Comparison of ENCODE assay signal across 16 cellular contexts in genomic region chr5:135322271-135322670, GRCh38.
DNase-seq lines count a peak whose midpoint lies in the region; ATAC-seq and TF ChIP-seq lines count a peak whose summit lies in the region.
"Had no signal": no experiment of that assay in that cellular context is flagged by ENCODE, and none has a peak within 500 bp of the region (broad histone marks: within the 10 kb centered on the region; RNA-seq: fewer than 3 reads in every experiment).

No MANE protein-coding gene starts in this region.

- no peak overlapping the region for H3K4me3 Mint-ChIP-seq in activated naive CD8-positive, alpha-beta T cell treated with anti-CD3 and anti-CD28 coated beads, Interleukin-2, amount 10 ng/mL, durations not matched to agents 7 days and 5 days
- no peak overlapping the region for H3K4me3 Mint-ChIP-seq in activated naive CD8-positive, alpha-beta T cell treated with anti-CD3 and anti-CD28 coated beads, Interleukin-2, amount 50 U/mL, for 24 hours
- H3K4me3 Mint-ChIP-seq: B cell; CD8-positive, alpha-beta T cell; GM23338; HFFc6 had no signal

- H3K36me3 ChIP-seq in RWPE2 (ENCODE audit: low read depth): no peaks in the 10 kb centered on the region
- H3K36me3 ChIP-seq: BLaER1 treated with 17β-estradiol and CSF1 and Interleukin-3, amounts not matched to agents 10 nM and 100 nM had no signal

- no peak overlapping the region for H3K4me3 ChIP-seq in RWPE2 (ENCODE audit: severe bottlenecking)
- H3K4me3 ChIP-seq: BLaER1 treated with 17β-estradiol and CSF1 and Interleukin-3, amounts not matched to agents 10 nM and 100 nM; GM23338 had no signal

- H3K9me3 ChIP-seq in RWPE2 (ENCODE audit: severe bottlenecking): no peaks in the 10 kb centered on the region
- H3K9me3 ChIP-seq: BLaER1 treated with 17β-estradiol and CSF1 and Interleukin-3, amounts not matched to agents 10 nM and 100 nM had no signal

- TF ChIP-seq CTCF in RWPE2 (IDR thresholded peaks at IDR 0.05; ENCODE audit: poor library complexity, severe bottlenecking): no peak

- POLR2A ChIA-PET in activated naive CD8-positive, alpha-beta T cell treated with anti-CD3 and anti-CD28 coated beads, Interleukin-2, amount 10 ng/mL, durations not matched to agents 7 days and 5 days (lab: Charles Lee): interaction anchor here (1.1 kb wide), 1 partner anchor 12 kb away, joined by 3 read pairs; no protein-coding TSS in a partner anchor

- no peaks in the 10 kb centered on the region for H3K27me3 Mint-ChIP-seq in activated naive CD8-positive, alpha-beta T cell treated with anti-CD3 and anti-CD28 coated beads, Interleukin-2, amount 10 ng/mL, durations not matched to agents 7 days and 5 days
- H3K27me3 Mint-ChIP-seq in activated naive CD8-positive, alpha-beta T cell treated with anti-CD3 and anti-CD28 coated beads, Interleukin-2, amount 50 U/mL, for 24 hours: no peaks in the 10 kb centered on the region
- H3K27me3 Mint-ChIP-seq: B cell had no signal

- peak overlapping the region; percentile 37 for H3K27ac Mint-ChIP-seq in activated naive CD8-positive, alpha-beta T cell treated with anti-CD3 and anti-CD28 coated beads, Interleukin-2, amount 10 ng/mL, durations not matched to agents 7 days and 5 days
- no peak overlapping the region for H3K27ac Mint-ChIP-seq in activated naive CD8-positive, alpha-beta T cell treated with anti-CD3 and anti-CD28 coated beads, Interleukin-2, amount 50 U/mL, for 24 hours
- H3K27ac Mint-ChIP-seq: B cell; CD8-positive, alpha-beta T cell; GM23338; HFFc6 had no signal

- H3K4me1 Mint-ChIP-seq in activated naive CD8-positive, alpha-beta T cell treated with anti-CD3 and anti-CD28 coated beads, Interleukin-2, amount 10 ng/mL, durations not matched to agents 7 days and 5 days: peaks cover 33% of the 10 kb centered on the region
- H3K4me1 Mint-ChIP-seq in activated naive CD8-positive, alpha-beta T cell treated with anti-CD3 and anti-CD28 coated beads, Interleukin-2, amount 50 U/mL, for 24 hours: peaks cover 11% of the 10 kb centered on the region
- H3K4me1 Mint-ChIP-seq: B cell, GM23338 had no signal

- H3K27ac ChIP-seq in RWPE2 (ENCODE audit: poor library complexity, severe bottlenecking): no peak overlapping the region
- H3K27ac ChIP-seq: BLaER1 treated with 17β-estradiol and CSF1 and Interleukin-3, amounts not matched to agents 10 nM and 100 nM had no signal

- DNase-seq in activated naive CD8-positive, alpha-beta T cell treated with anti-CD3 and anti-CD28 coated beads, Interleukin-2, amount 10 ng/mL, durations not matched to agents 7 days and 5 days: no peak
- no peak for DNase-seq in activated naive CD8-positive, alpha-beta T cell treated with anti-CD3 and anti-CD28 coated beads, Interleukin-2, amount 50 U/mL, for 24 hours
- DNase-seq in RWPE2 (ENCODE audit: low spot score) (peak; percentile 43), islet precursor cell (peak; percentile 29)
- no peak for DNase-seq in activated CD4-positive, CD25-positive, alpha-beta regulatory T cell (lab: John Stamatoyannopoulos, UW)
- DNase-seq: Calu3; CD8-positive, alpha-beta T cell; DMS79 treated with DMSO at 0.1 percent for 48 hours; GF-D8; HFFc6 had no signal

- no peak for ATAC-seq in activated naive CD8-positive, alpha-beta T cell treated with anti-CD3 and anti-CD28 coated beads, Interleukin-2, amount 10 ng/mL, durations not matched to agents 7 days and 5 days (ENCODE audit: low read depth)
- no peak for ATAC-seq in activated naive CD8-positive, alpha-beta T cell treated with anti-CD3 and anti-CD28 coated beads, Interleukin-2, amount 50 U/mL, for 24 hours
- ATAC-seq in RWPE2 (ENCODE audit: low read depth) (no peak), HG03354 (IDR thresholded peaks at IDR 0.05; ENCODE audit: poor library complexity, severe bottlenecking, unreplicated experiment) (no peak)
- ATAC-seq: CD8-positive, alpha-beta T cell; GM23338; HCT116; HepG2 had no signal

- H3K9me3 Mint-ChIP-seq in activated naive CD8-positive, alpha-beta T cell treated with anti-CD3 and anti-CD28 coated beads, Interleukin-2, amount 10 ng/mL, durations not matched to agents 7 days and 5 days: no peaks in the 10 kb centered on the region
- H3K9me3 Mint-ChIP-seq in activated naive CD8-positive, alpha-beta T cell treated with anti-CD3 and anti-CD28 coated beads, Interleukin-2, amount 50 U/mL, for 24 hours: no peaks in the 10 kb centered on the region
- H3K9me3 Mint-ChIP-seq: CD8-positive, alpha-beta T cell; GM23338; HFFc6 had no signal

- H3K27me3 ChIP-seq in RWPE2 (ENCODE audit: insufficient read depth, poor library complexity, severe bottlenecking): no peaks in the 10 kb centered on the region
- H3K27me3 ChIP-seq: BLaER1 treated with 17β-estradiol and CSF1 and Interleukin-3, amounts not matched to agents 10 nM and 100 nM had no signal

- H3K4me1 ChIP-seq in RWPE2 (ENCODE audit: insufficient read depth, poor library complexity, severe bottlenecking): no peaks in the 10 kb centered on the region
- H3K4me1 ChIP-seq: BLaER1 treated with 17β-estradiol and CSF1 and Interleukin-3, amounts not matched to agents 10 nM and 100 nM had no signal

- H3K36me3 Mint-ChIP-seq in activated naive CD8-positive, alpha-beta T cell treated with anti-CD3 and anti-CD28 coated beads, Interleukin-2, amount 10 ng/mL, durations not matched to agents 7 days and 5 days: no peaks in the 10 kb centered on the region
- H3K36me3 Mint-ChIP-seq in activated naive CD8-positive, alpha-beta T cell treated with anti-CD3 and anti-CD28 coated beads, Interleukin-2, amount 50 U/mL, for 24 hours (ENCODE audit: low read depth): no peaks in the 10 kb centered on the region
- H3K36me3 Mint-ChIP-seq: CD8-positive, alpha-beta T cell had no signal

Comparison
In these comparisons a context has a peak if more than half of its experiments do, and no peak if none do; other contexts are left out.
1. DNase-seq: peak in RWPE2 (single experiment) and islet precursor cell (single experiment); none in activated naive CD8-positive, alpha-beta T cell treated with anti-CD3 and anti-CD28 coated beads, Interleukin-2, amount 10 ng/mL, durations not matched to agents 7 days and 5 days (single experiment), activated naive CD8-positive, alpha-beta T cell treated with anti-CD3 and anti-CD28 coated beads, Interleukin-2, amount 50 U/mL, for 24 hours (single experiment) and activated CD4-positive, CD25-positive, alpha-beta regulatory T cell (0 of 4).